Comparison of ENCODE assay signal across 11 cellular contexts in the genomic region with DNA sequence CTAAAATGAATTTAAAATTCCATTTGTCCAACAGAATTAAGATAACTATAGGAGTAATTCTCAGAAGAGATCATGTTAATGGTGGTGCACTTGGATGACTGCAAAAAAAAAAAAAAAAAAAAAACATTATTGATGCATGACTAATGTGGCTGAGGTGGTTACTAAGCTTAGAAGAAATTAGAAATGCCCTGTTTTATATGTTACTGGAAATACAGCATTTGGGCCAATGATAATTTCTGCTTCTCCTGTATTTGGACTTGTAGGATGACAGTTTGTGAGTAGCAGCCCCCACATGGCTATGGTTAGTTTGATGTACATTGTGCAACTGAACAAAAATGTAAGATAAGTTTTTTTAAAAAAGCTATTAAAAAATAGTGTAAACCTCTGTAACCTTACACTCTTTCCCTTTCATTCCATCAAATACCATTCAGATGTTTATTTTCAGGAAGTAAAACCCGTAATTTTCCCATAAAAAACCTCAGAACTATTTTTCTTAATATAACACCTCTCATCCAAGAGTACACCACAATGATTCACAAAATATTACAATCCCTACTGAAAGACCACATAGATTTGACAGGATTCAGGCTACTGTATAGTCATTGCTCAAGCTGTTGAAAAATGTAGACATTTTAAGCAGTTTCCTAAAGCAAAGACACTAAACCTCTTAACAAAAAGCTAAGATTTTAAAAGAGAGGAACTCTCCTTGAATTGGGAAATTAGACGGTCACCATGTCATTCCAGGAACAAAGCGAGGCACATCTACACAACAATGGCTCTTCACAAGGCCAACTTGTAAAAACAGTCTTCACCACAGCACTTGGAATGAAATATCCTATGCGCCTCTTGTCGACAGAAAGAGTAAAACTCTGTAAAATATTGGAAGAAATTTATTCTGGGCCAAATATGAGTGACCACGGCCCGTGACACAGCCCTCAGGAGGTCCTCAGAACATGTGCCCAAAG.
DNase-seq lines count a peak whose midpoint lies in the region; ATAC-seq lines count a peak whose summit lies in the region.
"Had no signal": no experiment of that assay in that cellular context is flagged by ENCODE, and none has a peak within 500 bp of the region (broad histone marks: within the 10 kb centered on the region; RNA-seq: fewer than 3 reads in every experiment).

No MANE protein-coding gene starts in this region.

- no peak for ATAC-seq in HG02840 (IDR thresholded peaks at IDR 0.05; ENCODE audit: low FRiP score, unreplicated experiment)
- ATAC-seq in HG02870 (IDR thresholded peaks at IDR 0.05; ENCODE audit: unreplicated experiment): no peak
- no peak for ATAC-seq in HG03378 (IDR thresholded peaks at IDR 0.05; ENCODE audit: unreplicated experiment)
- ATAC-seq: naive thymus-derived CD8-positive, alpha-beta T cell had no signal

- DNase-seq in NCI-H2171 treated with DMSO at 0.1 percent for 48 hours (lab: John Stamatoyannopoulos, UW) (peak; percentile 7), NCI-H2171 (lab: John Stamatoyannopoulos, UW) (no peak), amniotic epithelial cell (ENCODE audit: low read depth) (peak; percentile 95), glomerular visceral epithelial cell (ENCODE audit: extremely low spot score) (peak; percentile 61), germinal center (ENCODE audit: low spot score) (no peak)
- DNase-seq: naive thymus-derived CD8-positive, alpha-beta T cell; NCI-H524 treated with DMSO at 0.1 percent for 48 hours; stimulated activated CD4-positive, alpha-beta T cell treated with anti-CD3 and anti-CD28 coated beads, Interleukin-2, amount 100 ng/mL, for 24 hours had no signal

Comparison
In these comparisons a context has a peak if more than half of its experiments do, and no peak if none do; other contexts are left out.
1. DNase-seq: peak in NCI-H2171 treated with DMSO at 0.1 percent for 48 hours (single experiment), amniotic epithelial cell (single experiment) and glomerular visceral epithelial cell (single experiment); none in NCI-H2171 (single experiment) and germinal center (single experiment).